ENCODE assay signal across 12 cellular contexts in the genomic region with DNA sequence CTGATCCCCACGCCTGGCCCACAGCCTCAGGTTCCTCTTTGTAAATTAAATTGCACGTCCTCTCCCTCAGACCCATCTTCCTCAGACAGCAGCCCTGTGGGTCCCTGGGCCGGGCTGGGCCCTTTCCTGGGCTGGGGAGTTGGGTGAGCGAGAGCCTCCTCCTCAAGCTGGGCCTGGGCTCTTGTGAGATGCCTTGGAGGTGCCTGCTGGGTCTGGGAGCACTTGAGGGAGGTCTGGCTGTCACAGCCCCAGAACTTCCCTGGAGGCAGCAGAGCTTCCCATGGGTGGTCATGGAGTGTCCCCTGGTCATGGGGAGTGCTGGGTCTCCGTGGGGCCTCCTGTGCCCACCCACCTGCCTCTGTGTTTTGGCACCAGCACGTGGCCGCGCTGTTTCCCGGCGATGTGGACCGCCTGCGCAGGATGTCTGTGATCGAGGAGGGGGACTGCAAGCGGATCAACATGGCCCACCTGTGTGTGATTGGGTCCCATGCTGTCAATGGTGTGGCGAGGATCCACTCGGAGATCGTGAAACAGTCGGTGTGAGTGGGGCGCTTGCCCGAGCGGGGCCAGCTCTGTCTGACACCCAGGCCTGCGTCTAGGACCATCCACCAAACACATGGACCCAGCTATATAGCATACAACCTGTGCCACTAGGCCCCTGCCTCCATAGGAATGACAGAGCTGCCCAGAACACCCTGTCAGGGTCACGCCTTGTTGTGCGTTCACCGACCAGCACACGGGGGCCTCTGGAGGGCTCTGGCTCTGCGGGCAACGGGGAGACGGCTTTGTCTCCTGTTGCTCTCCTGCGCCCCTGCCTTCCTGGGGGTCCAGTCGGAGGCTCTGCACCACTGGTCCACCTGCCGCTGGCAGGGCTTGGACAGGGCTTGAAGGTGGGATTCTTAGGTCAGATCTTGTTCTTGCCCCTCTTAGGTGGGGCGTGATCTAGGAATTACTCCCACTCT. TPM values are rescaled to one million over a fixed set of nuclear protein-coding genes. Genes with fewer than 3 reads are reported as not detected.
A peak's percentile ranks its signal among the peaks of the same experiment; 100 is the strongest.
DNase-seq lines count a peak whose midpoint lies in the region; ATAC-seq and TF ChIP-seq lines count a peak whose summit lies in the region.
"Had no signal": no experiment of that assay in that cellular context is flagged by ENCODE, and none has a peak within 500 bp of the region (broad histone marks: within the 10 kb centered on the region; RNA-seq: fewer than 3 reads in every experiment).

No MANE protein-coding gene starts in this region.

- WGBS in gastroesophageal sphincter (ENCODE audit: low coverage in 1 of 2), 2 donors, result 100% methylated on average over 2 to 4 of the region's 33 CpGs
- WGBS in ovary, 3 donors, result 90 to 95% (median 93%) methylated on average over 27 to 33 of the region's 33 CpGs

- no peaks in the 10 kb centered on the region for H3K27me3 Mint-ChIP-seq in neural progenitor cell (ENCODE audit: insufficient read depth, low read depth)

- intact Hi-C loops in ovary (cut with DNase I), result no loop called here

- no peaks in the 10 kb centered on the region for H3K9me3 ChIP-seq in gastroesophageal sphincter
- H3K9me3 ChIP-seq in ovary, result no peaks in the 10 kb centered on the region
- no peaks in the 10 kb centered on the region for H3K9me3 ChIP-seq in neural progenitor cell (ENCODE audit: low read depth)
- H3K9me3 ChIP-seq: heart right ventricle, vagina had no signal

- no peak for TF ChIP-seq POLR2A in gastroesophageal sphincter (IDR thresholded peaks at IDR 0.05)
- TF ChIP-seq POLR2A in ovary (IDR thresholded peaks at IDR 0.05), result no peak

- H3K4me3 ChIP-seq in gastroesophageal sphincter (no peak overlapping the region), ovary (no peak overlapping the region), neural progenitor cell (no peak overlapping the region)
- H3K4me3 ChIP-seq: heart right ventricle, vagina had no signal

- no peak overlapping the region for H3K27ac Mint-ChIP-seq in neural progenitor cell
- H3K27ac Mint-ChIP-seq: activated T-helper 1 cell treated with anti-CD3 and anti-CD28 coated beads, Interleukin-12 subunit alpha, Interleukin-12 subunit beta, Interleukin-2, Interleukin-4 antibody, amounts not matched to agents 30 ng/mL and 10 ng/mL and 1 ng/mL, durations not matched to agents 14 hours and 24 hours and 36 hours had no signal

- no peak overlapping the region for H3K9ac ChIP-seq in neural progenitor cell

- peaks cover 3% of the 10 kb centered on the region for H4K20me1 ChIP-seq in neural progenitor cell (ENCODE audit: low read depth)

- peaks cover 0 to 100% of the 10 kb centered on the region in 2 donors for H3K36me3 ChIP-seq in gastroesophageal sphincter
- no peaks in the 10 kb centered on the region for H3K36me3 ChIP-seq in ovary
- no peaks in the 10 kb centered on the region for H3K36me3 ChIP-seq in neural progenitor cell

- TF ChIP-seq CTCF in gastroesophageal sphincter (IDR thresholded peaks at IDR 0.05) (no peak), ovary (IDR thresholded peaks at IDR 0.05) (no peak), neural progenitor cell (IDR thresholded peaks at IDR 0.05) (no peak), foreskin keratinocyte (conservative IDR thresholded peaks at IDR 0.05) (no peak)

- TF ChIP-seq EP300 in gastroesophageal sphincter (IDR thresholded peaks at IDR 0.05), result no peak
- no peak for TF ChIP-seq EP300 in ovary (IDR thresholded peaks at IDR 0.05)

- H3F3A ChIP-seq in neural progenitor cell (ENCODE audit: low read depth), result no peaks in the 10 kb centered on the region

- H3K9me3 Mint-ChIP-seq in neural progenitor cell, result peaks cover 2% of the 10 kb centered on the region
- H3K9me3 Mint-ChIP-seq: activated T-helper 1 cell treated with anti-CD3 and anti-CD28 coated beads, Interleukin-12 subunit alpha, Interleukin-12 subunit beta, Interleukin-2, Interleukin-4 antibody, amounts not matched to agents 30 ng/mL and 10 ng/mL and 1 ng/mL, durations not matched to agents 14 hours and 24 hours and 36 hours had no signal

- no peaks in the 10 kb centered on the region for H3K27me3 ChIP-seq in gastroesophageal sphincter
- H3K27me3 ChIP-seq in ovary, result no peaks in the 10 kb centered on the region
- no peaks in the 10 kb centered on the region for H3K27me3 ChIP-seq in neural progenitor cell
- H3K27me3 ChIP-seq in foreskin keratinocyte, result no peaks in the 10 kb centered on the region
- H3K27me3 ChIP-seq: heart right ventricle, vagina had no signal

- no peak overlapping the region for H2AFZ ChIP-seq in neural progenitor cell (replicated peaks)

- ATAC-seq in gastroesophageal sphincter (no peak), GM19324 (IDR thresholded peaks at IDR 0.05; ENCODE audit: low FRiP score, unreplicated experiment) (no peak), foreskin keratinocyte (no peak)

- H3K4me3 Mint-ChIP-seq in neural progenitor cell, result no peak overlapping the region
- H3K4me3 Mint-ChIP-seq: activated T-helper 1 cell treated with anti-CD3 and anti-CD28 coated beads, Interleukin-12 subunit alpha, Interleukin-12 subunit beta, Interleukin-2, Interleukin-4 antibody, amounts not matched to agents 30 ng/mL and 10 ng/mL and 1 ng/mL, durations not matched to agents 14 hours and 24 hours and 36 hours had no signal

- DNase-seq in stimulated activated CD4-positive, alpha-beta T cell treated with anti-CD3 and anti-CD28 coated beads, Interleukin-15, amount 100 ng/mL, for 24 hours, result peak; percentile 0
- DNase-seq in stimulated activated CD4-positive, alpha-beta T cell treated with anti-CD3 and anti-CD28 coated beads, Interleukin-1b, Interleukin-23, amount 100 ng/mL, for 48 hours, result no peak
- DNase-seq in ovary, result peak in 4 of 5 donors; percentile 5 to 25 (median 12)
- no peak for DNase-seq in neural progenitor cell (ENCODE audit: low spot score)
- DNase-seq in foreskin keratinocyte, result no peak
- no peak for DNase-seq in cerebellum (ENCODE audit: low spot score)
- DNase-seq: activated CD4-positive, alpha-beta T cell treated with anti-CD3 and anti-CD28 coated beads for 4 hours had no signal

- no peaks in the 10 kb centered on the region for H3K79me2 ChIP-seq in neural progenitor cell (ENCODE audit: low read depth)

- no peak overlapping the region for H3K4me2 ChIP-seq in neural progenitor cell

- H3K4me1 ChIP-seq in gastroesophageal sphincter (peaks cover 0 to 31% (median 0%) of the 10 kb centered on the region in 3 donors), ovary (ENCODE audit: insufficient read depth) (no peaks in the 10 kb centered on the region), neural progenitor cell (no peaks in the 10 kb centered on the region), foreskin keratinocyte (no peaks in the 10 kb centered on the region)
- H3K4me1 ChIP-seq: vagina had no signal

- H3K36me3 Mint-ChIP-seq in neural progenitor cell, result peaks cover 17% of the 10 kb centered on the region

- peak overlapping the region; percentile 25 to 83 (median 78) for H3K27ac ChIP-seq in gastroesophageal sphincter
- H3K27ac ChIP-seq in ovary, result no peak overlapping the region
- no peak overlapping the region for H3K27ac ChIP-seq in neural progenitor cell
- H3K27ac ChIP-seq in foreskin keratinocyte, result no peak overlapping the region
- H3K27ac ChIP-seq: vagina had no signal

- no peaks in the 10 kb centered on the region for H3K4me1 Mint-ChIP-seq in neural progenitor cell

RNA-seq across cellular contexts. Expression of gene PYGB, which starts 33.0 kb away (rescaled TPM):
- total RNA-seq in gastroesophageal sphincter, result 100 to 1,000 TPM; 131 to 663 (median 337) TPM
- total RNA-seq in ovary, result 10 to 100 TPM; 24.2 to 54.2 (median 52.2) TPM
- polyA plus RNA-seq in ovary, result 10 to 100 TPM; 23.1 to 27.3 TPM
- 40.9 and 76.7 TPM in 2 replicates for total RNA-seq in neural progenitor cell (ENCODE audit: low replicate concordance)
- 311 and 439 TPM in 2 replicates for total RNA-seq in foreskin keratinocyte
- 196 and 255 TPM in 2 replicates for polyA plus RNA-seq in foreskin keratinocyte
- 61.5 TPM for total RNA-seq in cerebellum

Comparison
In these comparisons a context has a peak if more than half of its experiments do, and no peak if none do; other contexts are left out.
1. DNase-seq: peak in stimulated activated CD4-positive, alpha-beta T cell treated with anti-CD3 and anti-CD28 coated beads, Interleukin-15, amount 100 ng/mL, for 24 hours (single experiment) and ovary (4 of 5); none in stimulated activated CD4-positive, alpha-beta T cell treated with anti-CD3 and anti-CD28 coated beads, Interleukin-1b, Interleukin-23, amount 100 ng/mL, for 48 hours (single experiment), neural progenitor cell (single experiment), foreskin keratinocyte (0 of 2) and cerebellum (single experiment).
2. H3K27ac ChIP-seq: peak in gastroesophageal sphincter (4 of 4); none in ovary (0 of 2), neural progenitor cell (single experiment) and foreskin keratinocyte (single experiment).